ENCODE assay signal across 16 cellular contexts in genomic region chr1:91651243-91651642, GRCh38.
DNase-seq lines count a peak whose midpoint lies in the region; ATAC-seq, FAIRE-seq and TF ChIP-seq lines count a peak whose summit lies in the region.
"Had no signal": no experiment of that assay in that cellular context is flagged by ENCODE, and none has a peak within 500 bp of the region (broad histone marks: within the 10 kb centered on the region; RNA-seq: fewer than 3 reads in every experiment).

No MANE protein-coding gene starts in this region.

- H3K79me2 ChIP-seq in astrocyte (ENCODE audit: insufficient read depth, low read length) = no peaks in the 10 kb centered on the region

- no peak for FAIRE-seq in astrocyte (lab: Jason Lieb, UNC)

- H3K4me1 ChIP-seq in astrocyte (ENCODE audit: insufficient read depth, low read length) (peaks cover 13% of the 10 kb centered on the region), prostate gland (replicated peaks) (no peaks in the 10 kb centered on the region), upper lobe of left lung (peaks cover 0 to 13% (median 3%) of the 10 kb centered on the region in 4 donors)

- no peaks in the 10 kb centered on the region for H3K36me3 Mint-ChIP-seq in astrocyte (ENCODE audit: low read depth, unreplicated experiment)
- H3K36me3 Mint-ChIP-seq in natural killer cell = no peaks in the 10 kb centered on the region
- H3K36me3 Mint-ChIP-seq: CD8-positive, alpha-beta T cell had no signal

- no peak for TF ChIP-seq CTCF in astrocyte (IDR thresholded peaks at IDR 0.05; ENCODE audit: insufficient read depth, low read depth, low read length)
- no peak for TF ChIP-seq CTCF in fibroblast of pulmonary artery (IDR thresholded peaks at IDR 0.05; ENCODE audit: low read length, missing control alignments)
- no peak for TF ChIP-seq CTCF in prostate gland (IDR thresholded peaks at IDR 0.05)
- TF ChIP-seq CTCF in upper lobe of left lung (IDR thresholded peaks at IDR 0.05) = no peak
- TF ChIP-seq CTCF in natural killer cell (IDR thresholded peaks at IDR 0.05) = no peak

- TF ChIP-seq EP300 in upper lobe of left lung (IDR thresholded peaks at IDR 0.05) = no peak

- ATAC-seq in upper lobe of left lung (ENCODE audit: low FRiP score in 2 of 2) (no peak), natural killer cell (no peak)
- ATAC-seq: activated CD8-positive, alpha-beta T cell treated with anti-CD3 and anti-CD28 coated beads, Interleukin-2, amount 10 ng/mL, durations not matched to agents 7 days and 5 days; CD8-positive, alpha-beta T cell; GM23338 had no signal

- H3K9ac ChIP-seq in astrocyte (ENCODE audit: low read length) = peak overlapping the region; percentile 39

- no peak overlapping the region for H2AFZ ChIP-seq in astrocyte (ENCODE audit: low read depth, low read length)
- H2AFZ ChIP-seq: GM23338 had no signal

- no peak overlapping the region for H3K4me3 Mint-ChIP-seq in astrocyte (ENCODE audit: unreplicated experiment)
- H3K4me3 Mint-ChIP-seq in natural killer cell = no peak overlapping the region
- H3K4me3 Mint-ChIP-seq: activated CD8-positive, alpha-beta T cell treated with anti-CD3 and anti-CD28 coated beads, Interleukin-2, amount 10 ng/mL, durations not matched to agents 7 days and 5 days; CD8-positive, alpha-beta T cell; GM23338 had no signal

- no peaks in the 10 kb centered on the region for H3K27me3 ChIP-seq in astrocyte (ENCODE audit: insufficient read depth, low read length)
- no peaks in the 10 kb centered on the region for H3K27me3 ChIP-seq in prostate gland (replicated peaks; ENCODE audit: insufficient read depth)
- H3K27me3 ChIP-seq in upper lobe of left lung = no peaks in the 10 kb centered on the region
- H3K27me3 ChIP-seq: cardiac muscle cell, SJSA1 had no signal

- H4K20me1 ChIP-seq in astrocyte (ENCODE audit: insufficient read depth, low read length) = no peaks in the 10 kb centered on the region

- H3K27ac ChIP-seq in astrocyte (ENCODE audit: low read depth, low read length) (peak overlapping the region; percentile 82), prostate gland (peak overlapping the region; percentile 12 to 36), upper lobe of left lung (peak overlapping the region; percentile 59 to 73 (median 70))
- H3K27ac ChIP-seq: cardiac muscle cell, SJSA1 had no signal

- no peak for DNase-seq in astrocyte (ENCODE audit: low read depth)
- peak; percentile 20 for DNase-seq in fibroblast of pulmonary artery (ENCODE audit: low read depth)
- DNase-seq in prostate gland (ENCODE audit: low spot score) = no peak
- no peak for DNase-seq in upper lobe of left lung
- no peak for DNase-seq in epidermal melanocyte (ENCODE audit: insufficient read length, low spot score)
- no peak for DNase-seq in natural killer cell
- no peak for DNase-seq in LoVo (ENCODE audit: low spot score)
- no peak for DNase-seq in activated naive CD4-positive, alpha-beta T cell treated with Interleukin-2 at 50 U/mL for 16 hours
- DNase-seq: activated CD8-positive, alpha-beta T cell treated with anti-CD3 and anti-CD28 coated beads, Interleukin-2, amount 10 ng/mL, durations not matched to agents 7 days and 5 days; activated gamma-delta T cell; CD8-positive, alpha-beta T cell; NCI-H1930; stimulated activated naive CD8-positive, alpha-beta T cell treated with anti-CD3 and anti-CD28 coated beads, Interleukin-15, Interleukin-2, amounts not matched to agents 100 U/mL and 50 U/mL, for 24 hours had no signal

- H3K9me3 ChIP-seq in astrocyte (ENCODE audit: insufficient read depth, low read depth, low read length) (no peaks in the 10 kb centered on the region), prostate gland (no peaks in the 10 kb centered on the region), upper lobe of left lung (no peaks in the 10 kb centered on the region)
- H3K9me3 ChIP-seq: SJSA1 had no signal

- H3K4me3 ChIP-seq in astrocyte (ENCODE audit: insufficient read depth, low read depth, low read length) (no peak overlapping the region), fibroblast of pulmonary artery (replicated peaks; ENCODE audit: low read depth, low read length) (no peak overlapping the region), prostate gland (no peak overlapping the region), upper lobe of left lung (no peak overlapping the region)
- H3K4me3 ChIP-seq: cardiac muscle cell, GM23338, SJSA1 had no signal

- peak overlapping the region; percentile 27 for H3K4me2 ChIP-seq in astrocyte (ENCODE audit: low read length)
- H3K4me2 ChIP-seq: GM23338 had no signal

- H3K9me3 Mint-ChIP-seq in astrocyte (ENCODE audit: unreplicated experiment) (peaks cover 9% of the 10 kb centered on the region), natural killer cell (peaks cover 0 to 2% of the 10 kb centered on the region in 2 donors)
- H3K9me3 Mint-ChIP-seq: CD8-positive, alpha-beta T cell had no signal

- 92% methylated on average over 4 of the region's 4 CpGs for WGBS in prostate gland
- WGBS in upper lobe of left lung, 2 donors = 89 to 90% methylated on average over 4 of the region's 4 CpGs

- peak overlapping the region; percentile 55 for H3K27ac Mint-ChIP-seq in astrocyte (ENCODE audit: unreplicated experiment)
- H3K27ac Mint-ChIP-seq in natural killer cell = no peak overlapping the region
- H3K27ac Mint-ChIP-seq: activated CD8-positive, alpha-beta T cell treated with anti-CD3 and anti-CD28 coated beads, Interleukin-2, amount 10 ng/mL, durations not matched to agents 7 days and 5 days; CD8-positive, alpha-beta T cell; GM23338 had no signal

- intact Hi-C loops in prostate gland (cut with DNase I) (no loop called here), natural killer cell (cut with micrococcal nuclease) (no loop called here)

- H3K27me3 Mint-ChIP-seq in astrocyte (ENCODE audit: low read depth, unreplicated experiment) (peaks cover 9% of the 10 kb centered on the region), natural killer cell (ENCODE audit: low read depth in 2 of 2) (no peaks in the 10 kb centered on the region)

- TF ChIP-seq POLR2A in prostate gland (IDR thresholded peaks at IDR 0.05) = no peak
- TF ChIP-seq POLR2A in upper lobe of left lung (IDR thresholded peaks at IDR 0.05) = no peak

- H3K4me1 Mint-ChIP-seq in astrocyte (ENCODE audit: low read depth, unreplicated experiment) = peaks cover 18% of the 10 kb centered on the region
- H3K4me1 Mint-ChIP-seq in natural killer cell = peaks cover 47 to 52% of the 10 kb centered on the region in 2 donors

- H3K36me3 ChIP-seq in astrocyte (ENCODE audit: insufficient read depth, low read length) (no peaks in the 10 kb centered on the region), prostate gland (no peaks in the 10 kb centered on the region), upper lobe of left lung (no peaks in the 10 kb centered on the region)
- H3K36me3 ChIP-seq: cardiac muscle cell, SJSA1 had no signal

Comparison
In these comparisons a context has a peak if more than half of its experiments do, and no peak if none do; other contexts are left out.
1. H3K27ac ChIP-seq: peak in every context shown above with its lines; median percentile 82 in astrocyte; 70 in upper lobe of left lung; 24 in prostate gland.